Comparison of ENCODE assay signal across 2 cellular contexts in genomic region chr19:10872551-10873107, GRCh38.
TF ChIP-seq lines count a peak whose summit lies in the region.

No MANE protein-coding gene starts in this region.

TF ChIP-seq in A549, 52 proteins besides CTCF, POLR2A, EP300 and RAD21:
- TF ChIP-seq HMGXB4 (CRISPR knock-in tag; IDR thresholded peaks at IDR 0.05; ENCODE audit: borderline replicate concordance) (no peak), ZC3H11A (IDR thresholded peaks at IDR 0.05) (no peak), CHD2 (IDR thresholded peaks at IDR 0.05; ENCODE audit: low read length, partially characterized antibody) (no peak), ZSCAN20 (CRISPR knock-in tag; IDR thresholded peaks at IDR 0.05) (no peak), RCOR1 (IDR thresholded peaks at IDR 0.05; ENCODE audit: low read depth, low read length) (no peak), MAX (IDR thresholded peaks at IDR 0.05) (peak; percentile 29; the same call in 1 of the 2 replicates)

TF ChIP-seq in IMR-90, 13 proteins besides CTCF, POLR2A, EP300 and RAD21:
- TF ChIP-seq MXI1 (IDR thresholded peaks at IDR 0.05; ENCODE audit: borderline replicate concordance, low read depth, low read length) (0 out of 2 replicates have a peak, but pooled peaks have one; percentile 20), BHLHE40 (IDR thresholded peaks at IDR 0.05; ENCODE audit: low read depth, low read length) (no peak)
